ENCODE assay signal across 12 cellular contexts in the genomic region with DNA sequence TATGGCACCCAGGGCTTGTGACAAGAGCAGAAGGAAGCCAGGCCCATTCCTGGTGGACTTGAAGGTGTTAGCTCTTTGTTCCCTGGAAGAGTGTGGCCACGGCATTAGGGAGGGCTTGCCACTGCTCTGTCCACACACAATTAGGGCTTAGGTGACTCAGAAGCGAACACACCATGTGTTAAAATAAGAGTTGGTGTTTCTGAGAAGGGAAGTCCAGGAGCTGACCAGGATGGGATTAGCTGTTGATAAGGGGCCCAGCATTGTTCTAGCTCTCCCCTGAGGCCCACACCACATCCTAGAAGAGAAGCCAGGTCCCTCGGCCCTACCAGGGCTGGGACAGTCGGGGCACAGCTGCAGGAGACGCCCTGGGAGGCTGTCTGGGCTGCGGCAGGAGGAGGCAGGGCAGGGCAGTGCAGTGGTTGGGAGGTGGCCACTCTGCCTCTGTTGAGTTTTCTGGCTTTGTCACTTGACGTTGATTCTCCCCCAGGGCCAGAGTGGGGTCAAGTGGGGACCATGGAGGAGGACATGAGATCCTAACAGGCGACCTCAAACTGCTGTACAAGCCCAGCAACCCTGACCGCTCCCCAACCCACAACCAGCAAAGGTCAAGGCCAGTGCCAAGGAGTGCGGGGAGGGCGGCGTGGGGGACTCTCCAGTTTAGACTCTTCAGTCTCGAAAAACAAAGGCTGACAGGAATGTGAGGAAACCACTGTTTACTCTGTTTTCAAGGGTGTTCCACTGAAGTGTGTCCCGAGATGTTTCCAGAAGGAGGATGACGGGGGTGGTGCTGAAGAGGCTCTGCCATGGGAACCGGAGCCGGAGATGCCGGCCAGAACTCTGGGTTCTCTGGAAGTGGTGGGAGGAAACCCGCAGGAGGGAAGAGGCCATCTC. TPM values are rescaled to one million over a fixed set of nuclear protein-coding genes. Genes with fewer than 3 reads are reported as not detected.
DNase-seq lines count a peak whose midpoint lies in the region; FAIRE-seq and TF ChIP-seq lines count a peak whose summit lies in the region.
"Had no signal": no experiment of that assay in that cellular context is flagged by ENCODE, and none has a peak within 500 bp of the region (broad histone marks: within the 10 kb centered on the region; RNA-seq: fewer than 3 reads in every experiment).

No MANE protein-coding gene starts in this region.

- H3K27me3 ChIP-seq in H7 (ENCODE audit: control insufficient read depth, insufficient read depth, low read length) (no peaks in the 10 kb centered on the region; the same call in 1 of the 2 replicates), skeletal muscle tissue (ENCODE audit: control insufficient read depth in 3 of 3, insufficient read depth in 3 of 3, low read length in 3 of 3) (no peaks in the 10 kb centered on the region)

- FAIRE-seq in D721Med (lab: Jason Lieb, UNC): no peak
- FAIRE-seq: colon had no signal

- H3K27ac ChIP-seq in skeletal muscle tissue (ENCODE audit: low read depth, low read length): peak overlapping the region; percentile 58

- H3K4me1 ChIP-seq in skeletal muscle tissue (ENCODE audit: control insufficient read depth in 3 of 3, insufficient read depth in 3 of 3, low read length in 3 of 3): peaks cover 53 to 62% (median 59%) of the 10 kb centered on the region in 3 donors

- H3K9me3 ChIP-seq in skeletal muscle tissue (ENCODE audit: control insufficient read depth in 3 of 3, low read length in 3 of 3): no peaks in the 10 kb centered on the region

- TF ChIP-seq CTCF in D721Med (IDR thresholded peaks at IDR 0.05; ENCODE audit: insufficient read depth, missing control alignments): no peak

- H3K9ac ChIP-seq in skeletal muscle tissue (ENCODE audit: low read depth in 1 of 3, low read length in 3 of 3): peak overlapping the region in 2 of 3 donors; percentile 16 to 30

- DNase-seq in H7 (peak; percentile 28), astrocyte of the hippocampus (ENCODE audit: low read depth, low spot score) (peak; percentile 38), islet precursor cell (peak; percentile 68), NCI-H2227 treated with DMSO at 0.1 percent for 48 hours (lab: John Stamatoyannopoulos, UW) (no peak), D721Med (ENCODE audit: insufficient read length, low spot score) (no peak), OCI-M1 (lab: John Stamatoyannopoulos, UW) (no peak), NCI-H774 (lab: John Stamatoyannopoulos, UW) (no peak)
- DNase-seq: activated CD4-positive, alpha-beta T cell treated with anti-CD3 and anti-CD28 coated beads for 4 hours; DND-41 had no signal

- no peaks in the 10 kb centered on the region for H3K36me3 ChIP-seq in H7 (replicated peaks; ENCODE audit: control insufficient read depth, insufficient read depth, low read length)
- H3K36me3 ChIP-seq in skeletal muscle tissue (ENCODE audit: control insufficient read depth in 3 of 3, insufficient read depth in 3 of 3, low read length in 3 of 3): no peaks in the 10 kb centered on the region

- H3K4me3 ChIP-seq in H7 (ENCODE audit: insufficient read depth, low read depth, low read length): no peak overlapping the region
- H3K4me3 ChIP-seq in skeletal muscle tissue (ENCODE audit: low read length in 3 of 3): peak overlapping the region in 1 of 3 donors; percentile 35

RNA-seq across cellular contexts. Expression of a gene that starts 16.8 kb away (rescaled TPM):
- total RNA-seq in H7 (2014; rRNA removed; shearing (Covaris generic)): not detected in 2 replicates
- not detected for total RNA-seq in skeletal muscle tissue

RNA-seq across cellular contexts. Expression of a gene that starts 42.9 kb away (rescaled TPM):
- total RNA-seq in H7 (2014; rRNA removed; shearing (Covaris generic)): 0.33 and 1.1 TPM in 2 replicates
- total RNA-seq in skeletal muscle tissue: 8.4 TPM

RNA-seq across cellular contexts. Expression of a gene that starts 42.9 kb away (rescaled TPM):
- total RNA-seq in H7 (2014; rRNA removed; shearing (Covaris generic)): not detected in 2 replicates
- total RNA-seq in skeletal muscle tissue: not detected
- total RNA-seq: left colon had no signal

Comparison
In these comparisons a context has a peak if more than half of its experiments do, and no peak if none do; other contexts are left out.
1. DNase-seq: peak in H7 (single experiment), astrocyte of the hippocampus (single experiment) and islet precursor cell (single experiment); none in NCI-H2227 treated with DMSO at 0.1 percent for 48 hours (single experiment), D721Med (single experiment), OCI-M1 (single experiment) and NCI-H774 (single experiment).